1 cellular context compared by ENCODE assay signal in genomic region chr6:6684365-6684833, GRCh38.
TF ChIP-seq lines count a peak whose summit lies in the region.

No MANE protein-coding gene starts in this region.

TF ChIP-seq in K562, 482 proteins besides CTCF, POLR2A, EP300 and RAD21 (continued from another document and continues in another):
- TF ChIP-seq VEZF1 (CRISPR knock-in tag; IDR thresholded peaks at IDR 0.05): no peak
- TF ChIP-seq BRCA1 (IDR thresholded peaks at IDR 0.05): no peak
- TF ChIP-seq BRCA1 (CRISPR knock-in tag; IDR thresholded peaks at IDR 0.05): no peak
- no peak for TF ChIP-seq ELF2 (CRISPR knock-in tag; IDR thresholded peaks at IDR 0.05)
- peak; percentile 25; the same call in 1 of the 2 replicates for TF ChIP-seq TARDBP (IDR thresholded peaks at IDR 0.05)
- TF ChIP-seq SMAD1 (IDR thresholded peaks at IDR 0.05; ENCODE audit: low read depth, low read length, partially characterized antibody): no peak
- no peak for TF ChIP-seq RHOXF2B (CRISPR knock-in tag; conservative IDR thresholded peaks at IDR 0.05)
- TF ChIP-seq ZNF639 (CRISPR knock-in tag; conservative IDR thresholded peaks at IDR 0.05 in 1 of 2, IDR thresholded peaks at IDR 0.05 in 1 of 2): peak in 1 of 2 experiments; percentile 73; a peak in 2 of 4 replicates
- TF ChIP-seq NR3C1 (CRISPR knock-in tag; IDR thresholded peaks at IDR 0.05): no peak
- peak; percentile 84 for TF ChIP-seq ELF4 (CRISPR knock-in tag; IDR thresholded peaks at IDR 0.05)
- no peak for TF ChIP-seq ZNF431 (CRISPR knock-in tag; IDR thresholded peaks at IDR 0.05)
- no peak for TF ChIP-seq ZNF512 (tag; IDR thresholded peaks at IDR 0.05)
- TF ChIP-seq GTF2B (IDR thresholded peaks at IDR 0.05; ENCODE audit: extremely low read depth, insufficient read length): no peak
- TF ChIP-seq COPS2 (conservative IDR thresholded peaks at IDR 0.05): no peak
- TF ChIP-seq FUS (optimal IDR thresholded peaks at IDR 0.05; ENCODE audit: low read depth, low read length): no peak
- TF ChIP-seq ILF3 (IDR thresholded peaks at IDR 0.05; ENCODE audit: borderline replicate concordance): no peak
- TF ChIP-seq E4F1 (CRISPR knock-in tag; IDR thresholded peaks at IDR 0.05; ENCODE audit: borderline replicate concordance): no peak
- no peak for TF ChIP-seq SIN3B (IDR thresholded peaks at IDR 0.05; ENCODE audit: low read depth)
- no peak for TF ChIP-seq RREB1 (CRISPR knock-in tag; IDR thresholded peaks at IDR 0.05)
- TF ChIP-seq ZNF311 (CRISPR knock-in tag; IDR thresholded peaks at IDR 0.05): no peak
- peak; percentile 21; the same call in 1 of the 2 replicates for TF ChIP-seq ADNP (tag; IDR thresholded peaks at IDR 0.05)
- TF ChIP-seq NFYB (IDR thresholded peaks at IDR 0.05; ENCODE audit: extremely low read depth, insufficient read length): no peak
- no peak for TF ChIP-seq ZNF41 (CRISPR knock-in tag; conservative IDR thresholded peaks at IDR 0.05)
- TF ChIP-seq E2F3 (CRISPR knock-in tag; IDR thresholded peaks at IDR 0.05): no peak
- peak; percentile 66; the same call in 1 of the 2 replicates for TF ChIP-seq ARID3A (IDR thresholded peaks at IDR 0.05; ENCODE audit: borderline replicate concordance, low read depth, low read length)
- TF ChIP-seq THRB (CRISPR knock-in tag; conservative IDR thresholded peaks at IDR 0.05): no peak
- no peak for TF ChIP-seq TAF15 (IDR thresholded peaks at IDR 0.05; ENCODE audit: low read depth, low read length)
- TF ChIP-seq ZNF124 (CRISPR knock-in tag; IDR thresholded peaks at IDR 0.05): no peak
- no peak for TF ChIP-seq TCFL5 (CRISPR knock-in tag; conservative IDR thresholded peaks at IDR 0.05)
- no peak for TF ChIP-seq KLF1 (tag; IDR thresholded peaks at IDR 0.05)
- no peak for TF ChIP-seq ZNF133 (CRISPR knock-in tag; IDR thresholded peaks at IDR 0.05)
- no peak for TF ChIP-seq ZBED1 (IDR thresholded peaks at IDR 0.05)
- no peak for TF ChIP-seq ZNF79 (CRISPR knock-in tag; IDR thresholded peaks at IDR 0.05; ENCODE audit: low read depth)
- no peak for TF ChIP-seq MYBL2 (IDR thresholded peaks at IDR 0.05; ENCODE audit: low read depth)
- no peak for TF ChIP-seq MYBL2 (CRISPR knock-in tag; IDR thresholded peaks at IDR 0.05; ENCODE audit: borderline replicate concordance)
- no peak for TF ChIP-seq ZNF3 (CRISPR knock-in tag; IDR thresholded peaks at IDR 0.05)
- TF ChIP-seq MCM2 (IDR thresholded peaks at IDR 0.05; ENCODE audit: low read depth): no peak
- no peak for TF ChIP-seq NR0B1 (IDR thresholded peaks at IDR 0.05; ENCODE audit: partially characterized antibody)
- TF ChIP-seq ZKSCAN3 (CRISPR knock-in tag; IDR thresholded peaks at IDR 0.05): no peak
- no peak for TF ChIP-seq TCF7 (IDR thresholded peaks at IDR 0.05; ENCODE audit: borderline replicate concordance)
- no peak for TF ChIP-seq JUN (IDR thresholded peaks at IDR 0.05; ENCODE audit: borderline replicate concordance, low read depth, low read length)
- no peak for TF ChIP-seq JUN (CRISPR knock-in tag; IDR thresholded peaks at IDR 0.05; ENCODE audit: borderline replicate concordance)
- TF ChIP-seq SRSF7 (optimal IDR thresholded peaks at IDR 0.05; ENCODE audit: low read depth, low read length): no peak
- no peak for TF ChIP-seq GTF2A2 (tag; IDR thresholded peaks at IDR 0.05)
- TF ChIP-seq L3MBTL2 (IDR thresholded peaks at IDR 0.05): peak; percentile 79
- no peak for TF ChIP-seq PCBP1 (IDR thresholded peaks at IDR 0.05; ENCODE audit: low read depth, low read length, poor library complexity, severe bottlenecking)
- no peak for TF ChIP-seq ZNF75A (CRISPR knock-in tag; IDR thresholded peaks at IDR 0.05)
- no peak for TF ChIP-seq CBX2 (IDR thresholded peaks at IDR 0.05; ENCODE audit: insufficient read depth, low read length, poor library complexity, severe bottlenecking)
- TF ChIP-seq MXI1 (IDR thresholded peaks at IDR 0.05; ENCODE audit: low read depth, low read length): no peak
- no peak for TF ChIP-seq ZNF780A (CRISPR knock-in tag; IDR thresholded peaks at IDR 0.05)
- TF ChIP-seq BRF2 (IDR thresholded peaks at IDR 0.05; ENCODE audit: borderline replicate concordance, insufficient read depth, insufficient read length): no peak
- no peak for TF ChIP-seq SUPT5H (IDR thresholded peaks at IDR 0.05)
